Comparison of ENCODE assay signal across 16 cellular contexts in the genomic region with DNA sequence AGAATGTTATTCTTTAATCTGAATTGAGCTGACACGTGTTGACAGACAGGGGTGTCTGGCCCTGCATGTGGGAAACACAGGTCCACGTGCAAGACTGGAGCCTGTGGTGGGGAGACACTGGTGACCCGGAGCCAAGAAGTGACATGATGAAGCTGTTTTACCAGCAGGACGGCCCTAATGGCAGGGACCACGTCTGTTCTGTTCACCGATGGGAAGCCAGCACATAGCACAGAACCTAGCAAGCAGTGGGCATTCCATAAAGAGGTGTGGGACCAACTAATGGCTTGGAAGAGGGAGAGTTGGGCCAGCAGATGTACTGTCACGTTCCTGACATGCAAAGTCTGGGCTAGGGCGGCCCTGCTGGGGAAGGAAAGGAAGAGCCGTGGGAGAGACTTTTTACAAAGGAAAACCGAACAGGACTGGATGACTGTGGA. TPM values are rescaled to one million over a fixed set of nuclear protein-coding genes. Genes with fewer than 3 reads are reported as not detected.
A peak's percentile ranks its signal among the peaks of the same experiment; 100 is the strongest.
DNase-seq lines count a peak whose midpoint lies in the region; ATAC-seq and TF ChIP-seq lines count a peak whose summit lies in the region.
"Had no signal": no experiment of that assay in that cellular context is flagged by ENCODE, and none has a peak within 500 bp of the region (broad histone marks: within the 10 kb centered on the region; RNA-seq: fewer than 3 reads in every experiment).

No MANE protein-coding gene starts in this region.

- H3K9me3 ChIP-seq in AG04450 (ENCODE audit: control insufficient read depth, insufficient read depth, low read length) (no peaks in the 10 kb centered on the region), PC-3 (ENCODE audit: low read length) (no peaks in the 10 kb centered on the region)
- H3K9me3 ChIP-seq: adrenal gland, left lung had no signal

- CTCF ChIA-PET in AG04450 (lab: Charles Lee) (interaction anchor here (0.8 to 1.0 kb wide), 3 partner anchors 23 to 239 kb away, joined by 3 read pairs; no protein-coding TSS in a partner anchor), PC-3 (lab: Charles Lee) (no interaction called here)

- BruUV-seq in PC-3 (replicated peaks; lab: Mats Ljungman, UMichigan) = no TSS peak

- H3K36me3 ChIP-seq in rectal smooth muscle tissue (ENCODE audit: control insufficient read depth, insufficient read depth, low read length) = no peaks in the 10 kb centered on the region
- H3K36me3 ChIP-seq in PC-3 (ENCODE audit: low read depth, low read length) = no peaks in the 10 kb centered on the region
- H3K36me3 ChIP-seq: adrenal gland, left lung had no signal

- H3K79me2 ChIP-seq in PC-3 (ENCODE audit: low read length) = no peaks in the 10 kb centered on the region

- no peak overlapping the region for H2AFZ ChIP-seq in PC-3 (ENCODE audit: low read length)

- H3K4me3 ChIP-seq in AG04450 (ENCODE audit: low read depth, low read length) (no peak overlapping the region), rectal smooth muscle tissue (ENCODE audit: low read length) (no peak overlapping the region), PC-3 (ENCODE audit: low read length) (no peak overlapping the region)
- H3K4me3 ChIP-seq: adrenal gland, left lung had no signal

- H3K27ac ChIP-seq in AG04450 (ENCODE audit: low read depth, low read length) (peak overlapping the region; percentile 61), caudate nucleus (ENCODE audit: low read depth, low read length) (peak overlapping the region; percentile 80), rectal smooth muscle tissue (ENCODE audit: low read depth, low read length) (peak overlapping the region; percentile 63), PC-3 (ENCODE audit: low read length) (no peak overlapping the region)

- ATAC-seq in left ventricle myocardium superior (peak; percentile 67), PC-3 (no peak)
- ATAC-seq: activated T-helper 17 cell treated with anti-CD3 and anti-CD28 coated beads, Interleukin-2, amount 50 U/mL, for 72 hours; left lung; natural killer cell treated with Interleukin-12 subunit alpha and Interleukin-12 subunit beta and Interleukin-15 and Interleukin-18, amount 100 ng/mL, for 72 hours had no signal

- H3K9ac ChIP-seq in rectal smooth muscle tissue (ENCODE audit: low read length) (no peak overlapping the region), PC-3 (ENCODE audit: low read length) (no peak overlapping the region)

- no peak overlapping the region for H3K4me2 ChIP-seq in PC-3 (ENCODE audit: low read length)

- H3K4me1 ChIP-seq in rectal smooth muscle tissue (ENCODE audit: control insufficient read depth, insufficient read depth, low read length) (peaks cover 30% of the 10 kb centered on the region), PC-3 (ENCODE audit: insufficient read depth, low read length) (peaks cover 9% of the 10 kb centered on the region)

- H4K20me1 ChIP-seq in PC-3 (ENCODE audit: low read length) = no peaks in the 10 kb centered on the region

- DNase-seq in AG04450 (ENCODE audit: low read depth, low spot score) = no peak
- no peak for DNase-seq in caudate nucleus (lab: John Stamatoyannopoulos, UW)
- DNase-seq in left ventricle myocardium superior = peak; percentile 48
- no peak for DNase-seq in stimulated activated CD4-positive, alpha-beta T cell treated with anti-CD3 and anti-CD28 coated beads, Interleukin-4, amount 100 ng/mL, for 1 hour
- DNase-seq in NCI-H2107 treated with DMSO at 0.1 percent for 48 hours (lab: John Stamatoyannopoulos, UW; ENCODE audit: unreplicated experiment) = no peak
- DNase-seq in iPS-NIHi11 (ENCODE audit: low spot score) = no peak
- no peak for DNase-seq in PC-3
- DNase-seq: activated B cell treated with CpG ODN at 0.5 μM for 24 hours; left lung; NCI-H1048; NCI-H82; stimulated activated CD4-positive, alpha-beta T cell treated with anti-CD3 and anti-CD28 coated beads, Interleukin-4, amount 100 ng/mL, for 24 hours had no signal

- intact Hi-C loops in left ventricle myocardium superior (cut with micrococcal nuclease) (loop anchor here (10.0 kb wide), 1 partner anchor 241 kb away; no protein-coding TSS in a partner anchor), PC-3 (cut with micrococcal nuclease) (no loop called here)

- TF ChIP-seq CTCF in AG04450 (IDR thresholded peaks at IDR 0.05; ENCODE audit: low read depth, low read length) (no peak), PC-3 (conservative IDR thresholded peaks at IDR 0.05; ENCODE audit: low read depth, low read length) (no peak)

- POLR2A ChIA-PET in AG04450 (lab: Yijun Ruan, JAX) (interaction anchor here (0.6 to 1.2 kb wide), 4 partner anchors 14 to 97 kb away, joined by 3 to 8 read pairs (median 4); no protein-coding TSS in a partner anchor), PC-3 (lab: Charles Lee; ENCODE audit: unreplicated experiment) (interaction anchor here (0.7 kb wide), 1 partner anchor 17 kb away, joined by 4 read pairs; no protein-coding TSS in a partner anchor)

- no peaks in the 10 kb centered on the region for H3F3A ChIP-seq in PC-3 (ENCODE audit: low read length, unreplicated experiment)

- no peaks in the 10 kb centered on the region for H3K9me2 ChIP-seq in PC-3 (replicated peaks; ENCODE audit: low read length)

- no peaks in the 10 kb centered on the region for H3K27me3 ChIP-seq in AG04450 (ENCODE audit: control insufficient read depth, insufficient read depth, low read length)
- no peaks in the 10 kb centered on the region for H3K27me3 ChIP-seq in rectal smooth muscle tissue (ENCODE audit: control insufficient read depth, insufficient read depth, low read length)
- no peaks in the 10 kb centered on the region for H3K27me3 ChIP-seq in PC-3 (ENCODE audit: low read length)
- H3K27me3 ChIP-seq: adrenal gland, left lung had no signal

RNA-seq across cellular contexts. Expression of a gene that starts 15.3 kb away (rescaled TPM):
- 17.5 and 23.0 TPM in 2 replicates for polyA plus RNA-seq in AG04450 (2011; rRNA removed)
- 44.0 and 55.7 TPM in 2 replicates for polyA minus RNA-seq in AG04450 (2011; rRNA and poly(A)+ RNA removed)
- 63.3 TPM for total RNA-seq in left ventricle myocardium superior
- 2.6 and 6.5 TPM in 2 replicates for total RNA-seq in PC-3 (2014; rRNA removed)

RNA-seq across cellular contexts. Expression of a gene that starts 47.3 kb away (rescaled TPM):
- polyA plus RNA-seq in AG04450 (2011; rRNA removed) = 641 and 730 TPM in 2 replicates
- 568 and 749 TPM in 2 replicates for polyA minus RNA-seq in AG04450 (2011; rRNA and poly(A)+ RNA removed)
- total RNA-seq in left ventricle myocardium superior (41.4 TPM), PC-3 (2014; rRNA removed) (147 and 189 TPM in 2 replicates)
